ENCODE assay signal across 9 cellular contexts in genomic region chr10:102504976-102505300, GRCh38. TPM values are rescaled to one million over a fixed set of nuclear protein-coding genes. Genes with fewer than 3 reads are reported as not detected.
A peak's percentile ranks its signal among the peaks of the same experiment; 100 is the strongest.
DNase-seq lines count a peak whose midpoint lies in the region; ATAC-seq and TF ChIP-seq lines count a peak whose summit lies in the region.
"Had no signal": no experiment of that assay in that cellular context is flagged by ENCODE, and none has a peak within 500 bp of the region (broad histone marks: within the 10 kb centered on the region; RNA-seq: fewer than 3 reads in every experiment).

No MANE protein-coding gene starts in this region.

- H3K27ac ChIP-seq in SJCRH30, result no peak overlapping the region

- H3K27me3 ChIP-seq in SJCRH30, result no peaks in the 10 kb centered on the region

- DNase-seq in SJCRH30, result peak in 1 of 2 experiments; percentile 58
- DNase-seq in fibroblast of villous mesenchyme (ENCODE audit: low read depth), result no peak
- no peak for DNase-seq in retinal pigment epithelial cell (ENCODE audit: low read depth)
- no peak for DNase-seq in NOMO-1 (lab: John Stamatoyannopoulos, UW; ENCODE audit: unreplicated experiment in 2 of 2)
- DNase-seq: NCI-H226 had no signal

- ATAC-seq in GM21723 (IDR thresholded peaks at IDR 0.05; ENCODE audit: unreplicated experiment) (no peak), GM18505 (IDR thresholded peaks at IDR 0.05; ENCODE audit: unreplicated experiment) (no peak), HG03565 (IDR thresholded peaks at IDR 0.05; ENCODE audit: unreplicated experiment) (no peak)

- H3K36me3 ChIP-seq in SJCRH30, result peaks cover 9% of the 10 kb centered on the region

- no peaks in the 10 kb centered on the region for H3K9me3 ChIP-seq in SJCRH30 (replicated peaks)

- peaks cover 8% of the 10 kb centered on the region for H3K4me1 ChIP-seq in SJCRH30

- no peak for TF ChIP-seq CTCF in fibroblast of villous mesenchyme (IDR thresholded peaks at IDR 0.05; ENCODE audit: insufficient read depth, low read depth, low read length)
- no peak for TF ChIP-seq CTCF in retinal pigment epithelial cell (conservative IDR thresholded peaks at IDR 0.05; ENCODE audit: low read depth, low read length)

- H3K4me3 ChIP-seq in GM08714 (ENCODE audit: low read length), result peak overlapping the region; percentile 96
- peak overlapping the region; percentile 88 for H3K4me3 ChIP-seq in SJCRH30
- H3K4me3 ChIP-seq in fibroblast of villous mesenchyme (ENCODE audit: low read depth, low read length), result peak overlapping the region; percentile 74
- H3K4me3 ChIP-seq in retinal pigment epithelial cell (ENCODE audit: low read length), result peak overlapping the region; percentile 98

- no peak for TF ChIP-seq POLR2A in GM18505 (IDR thresholded peaks at IDR 0.05; ENCODE audit: borderline replicate concordance, extremely low read depth, insufficient read depth, insufficient read length)

RNA-seq across cellular contexts. Expression of gene SUFU, which starts 1.2 kb away (rescaled TPM):
- total RNA-seq in SJCRH30 (2014; rRNA removed; shearing (Covaris generic)), result 10.5 and 12.6 TPM in 2 replicates
- 2.3 and 3.9 TPM in 2 replicates for total RNA-seq in fibroblast of villous mesenchyme

RNA-seq across cellular contexts. Expression of gene ACTR1A, which starts 2.4 kb away (rescaled TPM):
- total RNA-seq in SJCRH30 (2014; rRNA removed; shearing (Covaris generic)), result 257 and 271 TPM in 2 replicates
- total RNA-seq in fibroblast of villous mesenchyme, result 130 and 142 TPM in 2 replicates

RNA-seq across cellular contexts. Expression of gene C10orf95, which starts 53.6 kb away (rescaled TPM):
- total RNA-seq in SJCRH30 (2014; rRNA removed; shearing (Covaris generic)), result 0.08 and 0.15 TPM in 2 replicates
- total RNA-seq in fibroblast of villous mesenchyme, result not detected in 2 replicates
